Comparison of ENCODE assay signal across 9 cellular contexts in the genomic region with DNA sequence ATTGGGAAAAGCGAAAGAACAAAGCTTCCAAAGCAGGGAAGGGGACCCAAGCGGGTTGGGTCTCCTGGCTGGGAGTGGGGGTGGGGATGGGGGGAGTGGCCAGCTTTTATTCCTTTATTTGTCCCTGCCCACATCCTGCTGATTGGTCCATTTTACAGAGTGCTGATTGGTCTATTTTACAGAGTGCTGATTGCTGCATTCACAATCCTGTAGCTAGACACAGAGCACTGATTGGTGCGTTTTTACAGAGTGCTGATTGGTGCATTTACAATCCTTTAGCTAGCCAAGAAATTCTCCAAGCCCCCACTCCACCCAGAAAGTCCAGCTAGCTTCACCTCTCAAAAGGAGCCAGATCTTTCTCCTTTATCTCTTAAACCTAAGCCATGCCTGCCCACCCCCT. TPM values are rescaled to one million over a fixed set of nuclear protein-coding genes. Genes with fewer than 3 reads are reported as not detected.
A peak's percentile ranks its signal among the peaks of the same experiment; 100 is the strongest.
DNase-seq lines count a peak whose midpoint lies in the region; ATAC-seq, FAIRE-seq and TF ChIP-seq lines count a peak whose summit lies in the region.
"Not testable (repeated sequence)": the region's sequence is repeated elsewhere in the genome, so short reads cannot be mapped to it uniquely, and the experiment has no call there.
"Had no signal": no experiment of that assay in that cellular context is flagged by ENCODE, and none has a peak within 500 bp of the region (broad histone marks: within the 10 kb centered on the region; RNA-seq: fewer than 3 reads in every experiment).

No MANE protein-coding gene starts in this region.

- not testable (repeated sequence) for H3K9ac ChIP-seq in IMR-90 (ENCODE audit: low read depth, low read length); astrocyte (ENCODE audit: low read length); HepG2 (ENCODE audit: insufficient read depth, low read depth, low read length); neuronal stem cell (ENCODE audit: low read depth, low read length, poor library complexity)

- H3K4me1 Mint-ChIP-seq in astrocyte (ENCODE audit: low read depth, unreplicated experiment) (peaks cover 43% of the 10 kb centered on the region), nephron progenitor cell (peaks cover 88% of the 10 kb centered on the region)
- peaks cover 67% of the 10 kb centered on the region for H3K4me1 Mint-ChIP-seq in dendritic cell treated with granulocyte-macrophage colony-stimulating factor and Interleukin-4, amounts not matched to agents 40 ng/mL and 50 ng/mL, for 4 days (ENCODE audit: low read depth)

- not testable (repeated sequence) for TF ChIP-seq POLR2A in A549 (IDR thresholded peaks at IDR 0.05; ENCODE audit: low read length); IMR-90 (IDR thresholded peaks at IDR 0.05; ENCODE audit: low read depth, low read length); HepG2 (IDR thresholded peaks at IDR 0.05; ENCODE audit: insufficient read depth in 1 of 2, low read depth in 2 of 2, low read length in 2 of 2)

- not testable (repeated sequence) for H2BK20ac ChIP-seq in IMR-90 (ENCODE audit: low read depth, low read length)

- H3K27me3 ChIP-seq in IMR-90 (ENCODE audit: control insufficient read depth, insufficient read depth, low read length); astrocyte (ENCODE audit: insufficient read depth, low read length); HepG2 (ENCODE audit: control insufficient read depth in 1 of 2, insufficient read depth in 2 of 2, low read length in 2 of 2); neuronal stem cell (ENCODE audit: control insufficient read depth in 3 of 3, insufficient read depth in 3 of 3, low read depth in 1 of 3, low read length in 3 of 3): not testable (repeated sequence)

- H4K20me1 ChIP-seq in IMR-90 (ENCODE audit: insufficient read depth, low read length); astrocyte (ENCODE audit: insufficient read depth, low read length); HepG2 (ENCODE audit: insufficient read depth, low read length): not testable (repeated sequence)

- H3K4me3 Mint-ChIP-seq in astrocyte (ENCODE audit: unreplicated experiment); dendritic cell treated with granulocyte-macrophage colony-stimulating factor and Interleukin-4, amounts not matched to agents 40 ng/mL and 50 ng/mL, for 4 days; nephron progenitor cell: not testable (repeated sequence)

- intact Hi-C loops in IMR-90 (cut with micrococcal nuclease), result loop anchor here (10.0 kb wide), 1 partner anchor 227 kb away; no protein-coding TSS in a partner anchor
- intact Hi-C loops in dendritic cell treated with granulocyte-macrophage colony-stimulating factor and Interleukin-4, amounts not matched to agents 40 ng/mL and 50 ng/mL, for 4 days (cut with micrococcal nuclease), result loop anchor here (2.0 kb wide), 1 partner anchor 17 kb away; no protein-coding TSS in a partner anchor
- intact Hi-C loops in HepG2 (cut with micrococcal nuclease; ENCODE audit: unreplicated experiment), result not testable (repeated sequence)

- H2BK5ac ChIP-seq in IMR-90 (ENCODE audit: low read depth, low read length, poor library complexity, severe bottlenecking), result not testable (repeated sequence)
- peak overlapping the region; percentile 19 for H2BK5ac ChIP-seq in neuronal stem cell (ENCODE audit: low read length)

- H3K36me3 Mint-ChIP-seq in astrocyte (ENCODE audit: low read depth, unreplicated experiment); dendritic cell treated with granulocyte-macrophage colony-stimulating factor and Interleukin-4, amounts not matched to agents 40 ng/mL and 50 ng/mL, for 4 days (ENCODE audit: low read depth); nephron progenitor cell (ENCODE audit: low read depth): not testable (repeated sequence)

- not testable (repeated sequence) for H3K56ac ChIP-seq in IMR-90 (ENCODE audit: extremely low read depth, insufficient read depth, low read length)

- DNase-seq in A549 (ENCODE audit: low read depth in 1 of 2, low spot score in 1 of 2); IMR-90; astrocyte (ENCODE audit: low read depth); HepG2 (ENCODE audit: low spot score); nephron progenitor cell; neuronal stem cell (ENCODE audit: low spot score): not testable (repeated sequence)

- peak overlapping the region; percentile 49; the same call in 1 of the 3 replicates for H2BK15ac ChIP-seq in IMR-90 (ENCODE audit: low read depth, low read length)
- H2BK15ac ChIP-seq in neuronal stem cell (ENCODE audit: low read length), result peak overlapping the region; percentile 91

- H2AK5ac ChIP-seq in IMR-90 (ENCODE audit: low read depth, low read length) (peak overlapping the region; percentile 77; the same call in 1 of the 2 replicates), neuronal stem cell (ENCODE audit: low read depth, low read length) (peak overlapping the region; percentile 87)

- not testable (repeated sequence) for ATAC-seq in A549; IMR-90 (ENCODE audit: low read depth); HepG2

- H4K5ac ChIP-seq in IMR-90 (ENCODE audit: low read depth, low read length), result not testable (repeated sequence)

- H3K9me3 Mint-ChIP-seq in astrocyte (ENCODE audit: unreplicated experiment); dendritic cell treated with granulocyte-macrophage colony-stimulating factor and Interleukin-4, amounts not matched to agents 40 ng/mL and 50 ng/mL, for 4 days; nephron progenitor cell: not testable (repeated sequence)

- TF ChIP-seq EP300 in A549 (IDR thresholded peaks at IDR 0.05); HepG2 (IDR thresholded peaks at IDR 0.05; ENCODE audit: low read depth in 2 of 2, low read length in 2 of 2); HepG2 (CRISPR knock-in tag; IDR thresholded peaks at IDR 0.05; ENCODE audit: borderline replicate concordance): not testable (repeated sequence)

- CTCF ChIA-PET in A549 (lab: Yijun Ruan, JAX), result interaction anchor here (0.8 to 11.1 kb wide), 8 partner anchors 15 to 135 kb away, joined by 3 to 324 read pairs (median 5); no protein-coding TSS in a partner anchor
- CTCF ChIA-PET in IMR-90 (lab: Yijun Ruan, JAX); HepG2 (lab: Yijun Ruan, JAX; ENCODE audit: low intra/inter-chr PET ratio, low total read pairs): not testable (repeated sequence)

- H3K27ac Mint-ChIP-seq in astrocyte (ENCODE audit: unreplicated experiment), result peak overlapping the region; percentile 34
- H3K27ac Mint-ChIP-seq in dendritic cell treated with granulocyte-macrophage colony-stimulating factor and Interleukin-4, amounts not matched to agents 40 ng/mL and 50 ng/mL, for 4 days, result peak overlapping the region; percentile 59
- H3K27ac Mint-ChIP-seq in nephron progenitor cell, result peak overlapping the region; percentile 76

- dilution Hi-C loops in IMR-90 (cut with HindIII; ENCODE audit: low sequenced_read_pairs, unreplicated experiment), result not testable (repeated sequence)

- peaks cover 56% of the 10 kb centered on the region for H3K4me1 ChIP-seq in A549
- H3K4me1 ChIP-seq in IMR-90 (ENCODE audit: control insufficient read depth, insufficient read depth, low read length), result peaks cover 29% of the 10 kb centered on the region
- peaks cover 36% of the 10 kb centered on the region for H3K4me1 ChIP-seq in astrocyte (ENCODE audit: insufficient read depth, low read length)
- H3K4me1 ChIP-seq in HepG2 (ENCODE audit: insufficient read depth, low read length), result peaks cover 26% of the 10 kb centered on the region
- H3K4me1 ChIP-seq in neuronal stem cell (ENCODE audit: control insufficient read depth in 2 of 2, insufficient read depth in 1 of 2, low read depth in 1 of 2, low read length in 2 of 2), result peaks cover 42 to 43% of the 10 kb centered on the region in 2 donors

- not testable (repeated sequence) for TF ChIP-seq CTCF in A549 (IDR thresholded peaks at IDR 0.05); IMR-90 (conservative IDR thresholded peaks at IDR 0.05; ENCODE audit: low read depth, low read length); astrocyte (IDR thresholded peaks at IDR 0.05; ENCODE audit: insufficient read depth, low read depth, low read length); HepG2 (CRISPR knock-in tag; IDR thresholded peaks at IDR 0.05); nephron progenitor cell (IDR thresholded peaks at IDR 0.05)

- FAIRE-seq in A549 (lab: Jason Lieb, UNC); astrocyte (lab: Jason Lieb, UNC); HepG2 (lab: Jason Lieb, UNC): not testable (repeated sequence)

- POLR2A ChIA-PET in A549 (lab: Yijun Ruan, JAX) (interaction anchor here (0.6 to 0.9 kb wide), 3 partner anchors 15 to 765 kb away, joined by 4 to 8 read pairs (median 4); a partner anchor contains a TSS), IMR-90 (lab: Charles Lee; ENCODE audit: unreplicated experiment) (interaction anchor here (0.6 kb wide), 1 partner anchor 88 kb away, joined by 9 read pairs; no protein-coding TSS in a partner anchor)
- POLR2A ChIA-PET in HepG2 (lab: Yijun Ruan, JAX), result not testable (repeated sequence)

- H3K79me2 ChIP-seq in astrocyte (ENCODE audit: insufficient read depth, low read length); HepG2 (ENCODE audit: insufficient read depth, low read length): not testable (repeated sequence)

- H3K4me3 ChIP-seq in A549; IMR-90 (ENCODE audit: insufficient read depth, low read depth, low read length); astrocyte (ENCODE audit: insufficient read depth, low read depth, low read length); HepG2 (replicated peaks in 1 of 3; ENCODE audit: insufficient read depth in 1 of 3, low read depth in 2 of 3, low read length in 3 of 3); neuronal stem cell (ENCODE audit: low read length in 2 of 2): not testable (repeated sequence)

- peaks cover 22% of the 10 kb centered on the region for H3K9me1 ChIP-seq in IMR-90 (ENCODE audit: insufficient read depth, low read length)

- TF ChIP-seq RAD21 in A549 (conservative IDR thresholded peaks at IDR 0.05 in 1 of 2, IDR thresholded peaks at IDR 0.05 in 1 of 2); IMR-90 (IDR thresholded peaks at IDR 0.05; ENCODE audit: low read length); HepG2 (CRISPR knock-in tag; IDR thresholded peaks at IDR 0.05): not testable (repeated sequence)

- not testable (repeated sequence) for H3K18ac ChIP-seq in IMR-90 (ENCODE audit: low read depth, low read length); neuronal stem cell (ENCODE audit: low read length)

- H3K4me2 ChIP-seq in A549; IMR-90 (ENCODE audit: low read depth, low read length); astrocyte (ENCODE audit: low read length); HepG2 (ENCODE audit: low read depth, low read length); neuronal stem cell (ENCODE audit: insufficient read depth, low read length, poor library complexity, severe bottlenecking): not testable (repeated sequence)

- not testable (repeated sequence) for H3K23ac ChIP-seq in IMR-90 (ENCODE audit: low read depth, low read length); neuronal stem cell (ENCODE audit: low read depth, low read length, poor library complexity)

- not testable (repeated sequence) for H3K36me3 ChIP-seq in IMR-90 (ENCODE audit: control insufficient read depth, insufficient read depth, low read length); astrocyte (ENCODE audit: insufficient read depth, low read length); HepG2 (replicated peaks in 1 of 2; ENCODE audit: control insufficient read depth in 1 of 2, insufficient read depth in 2 of 2, low read length in 2 of 2); neuronal stem cell (replicated peaks in 1 of 2; ENCODE audit: control insufficient read depth in 2 of 2, insufficient read depth in 2 of 2, low read length in 2 of 2)

- H3K79me1 ChIP-seq in IMR-90 (ENCODE audit: low read depth in 1 of 2, low read length in 2 of 2), result peaks cover 10 to 37% of the 10 kb centered on the region in 2 experiments
- not testable (repeated sequence) for H3K79me1 ChIP-seq in neuronal stem cell (ENCODE audit: low read depth, low read length)

- not testable (repeated sequence) for H2AK9ac ChIP-seq in IMR-90 (replicated peaks; ENCODE audit: low read depth, low read length, poor library complexity)

- in situ Hi-C loops in IMR-90 (cut with MboI; ENCODE audit: low sequenced_read_pairs), result not testable (repeated sequence)
- in situ Hi-C loops in HepG2 (cut with HindIII; ENCODE audit: extremely low pct_ligation_motif_present, low pct_unique_long_range_greater_than_20kb), result loop anchor here (10.0 kb wide), 1 partner anchor 137 kb away; no protein-coding TSS in a partner anchor

- H3K14ac ChIP-seq in IMR-90 (replicated peaks; ENCODE audit: low read depth, low read length); neuronal stem cell (ENCODE audit: low read length): not testable (repeated sequence)

- not testable (repeated sequence) for H4K91ac ChIP-seq in IMR-90 (ENCODE audit: insufficient read depth, low read depth, low read length); neuronal stem cell (ENCODE audit: low read depth, low read length, poor library complexity)

- not testable (repeated sequence) for H3K9me3 ChIP-seq in A549; IMR-90 (ENCODE audit: control insufficient read depth, insufficient read depth, low read length); astrocyte (ENCODE audit: insufficient read depth, low read depth, low read length); HepG2 (ENCODE audit: low read length); neuronal stem cell (replicated peaks in 1 of 2; ENCODE audit: control insufficient read depth in 2 of 2, insufficient read depth in 1 of 2, low read depth in 1 of 2, low read length in 2 of 2)

- not testable (repeated sequence) for H3K4ac ChIP-seq in IMR-90 (ENCODE audit: low read depth, low read length); neuronal stem cell (ENCODE audit: low read length)

- not testable (repeated sequence) for H2AFZ ChIP-seq in IMR-90 (replicated peaks; ENCODE audit: low read length, poor library complexity); astrocyte (ENCODE audit: low read depth, low read length); HepG2 (ENCODE audit: low read length); neuronal stem cell (ENCODE audit: low read length)

- BruUV-seq in IMR-90 (replicated peaks; lab: Mats Ljungman, UMichigan); HepG2 (replicated peaks; lab: Mats Ljungman, UMichigan): not testable (repeated sequence)

- not testable (repeated sequence) for H2BK120ac ChIP-seq in IMR-90 (ENCODE audit: low read depth, low read length); neuronal stem cell (ENCODE audit: low read depth, low read length)

- not testable (repeated sequence) for H4K8ac ChIP-seq in IMR-90 (ENCODE audit: low read depth in 2 of 2, low read length in 2 of 2); neuronal stem cell (ENCODE audit: low read depth, low read length)

- H3K27ac ChIP-seq in A549, result peak overlapping the region; percentile 36 to 93; a peak in 5 of 6 replicates
- not testable (repeated sequence) for H3K27ac ChIP-seq in IMR-90 (ENCODE audit: insufficient read depth, low read length); astrocyte (ENCODE audit: low read depth, low read length); HepG2 (ENCODE audit: extremely low read length, insufficient read depth, low read length); neuronal stem cell (replicated peaks; ENCODE audit: low read length)

- WGBS in A549 (ENCODE audit: missing lambda C conversion rate), result 95% methylated on average over 3 of the region's 3 CpGs
- WGBS in IMR-90 (ENCODE audit: extremely low coverage in 2 of 2, insufficient read length in 1 of 2), 2 experiments, result 100% methylated on average over 1 of the region's 3 CpGs; no CpG with 5 or more reads in 1 of the 2 experiments
- WGBS in HepG2 (ENCODE audit: low lambda C conversion rate), result 67% methylated on average over 3 of the region's 3 CpGs
- no CpG with 5 or more reads among the region's 3 CpGs for WGBS in neuronal stem cell (ENCODE audit: extremely low coverage in 2 of 2, insufficient read length in 2 of 2, insufficient replicate concordance in 1 of 2), 2 donors

- not testable (repeated sequence) for H3K27me3 Mint-ChIP-seq in astrocyte (ENCODE audit: low read depth, unreplicated experiment); dendritic cell treated with granulocyte-macrophage colony-stimulating factor and Interleukin-4, amounts not matched to agents 40 ng/mL and 50 ng/mL, for 4 days; nephron progenitor cell (ENCODE audit: low read depth, poor library complexity)

- H2BK12ac ChIP-seq in neuronal stem cell (ENCODE audit: low read length), result not testable (repeated sequence)

RNA-seq across cellular contexts. Expression of a gene that starts 19.4 kb away (rescaled TPM):
- polyA plus RNA-seq in A549 (2011; rRNA removed), result 25.8 and 26.9 TPM in 2 replicates
- 61.7 and 106 TPM in 2 replicates for polyA plus RNA-seq in A549 (2012; cell fraction: cytosol; rRNA removed)
- 144 and 234 TPM in 2 replicates for polyA plus RNA-seq in A549 (2012; cell fraction: nucleus; rRNA removed)
- polyA plus RNA-seq in A549 (2017; fragmentation: RNase III; extraction: RNeasy Plus Mini Kit Qiagen cat#74134 plus additional on column Dnase treatment), result 42.0 to 62.4 TPM (median 54.9 TPM) in 3 replicates
- polyA minus RNA-seq in A549 (2011; rRNA and poly(A)+ RNA removed), result 33.1 and 61.1 TPM in 2 replicates
- total RNA-seq in IMR-90 (2012; rRNA removed), result 21.3 and 22.8 TPM in 2 replicates
- polyA plus RNA-seq in IMR-90 (2012; rRNA removed), result 130 and 133 TPM in 2 replicates
- 46.5 and 172 TPM in 2 replicates for polyA plus RNA-seq in IMR-90 (2012; cell fraction: cytosol; rRNA removed)
- 28.2 and 69.3 TPM in 2 replicates for polyA plus RNA-seq in IMR-90 (2012; cell fraction: nucleus; rRNA removed; ENCODE audit: low replicate concordance)
- 95.7 and 97.6 TPM in 2 replicates for total RNA-seq in astrocyte
- total RNA-seq in HepG2 (2016; rRNA removed; fragmentation: Illumina TruSeq; extraction: Trizol), result 0.13 TPM in 1 of 2 replicates, not detected in the other
- total RNA-seq in HepG2 (2016; cell fraction: cytosol; rRNA removed; fragmentation: Illumina TruSeq; extraction: Trizol; ENCODE audit: low read depth), result not detected in 2 replicates
- 0.06 TPM in 1 of 2 replicates, not detected in the other for total RNA-seq in HepG2 (2016; cell fraction: insoluble cytoplasmic fraction; rRNA removed; fragmentation: Illumina TruSeq; extraction: Trizol)
- 0.06 TPM in 1 of 2 replicates, not detected in the other for total RNA-seq in HepG2 (2016; cell fraction: membrane; rRNA removed; fragmentation: Illumina TruSeq; extraction: Trizol)
- not detected in 2 replicates for total RNA-seq in HepG2 (2016; cell fraction: nucleus; rRNA removed; fragmentation: Illumina TruSeq; extraction: Trizol)
- polyA plus RNA-seq in HepG2 (2011; rRNA removed), result 0.07 and 0.10 TPM in 2 replicates
- 0.08 and 0.12 TPM in 2 replicates for polyA plus RNA-seq in HepG2 (2011; cell fraction: cytosol; rRNA removed)
- 0.06 TPM in 1 of 2 replicates, not detected in the other for polyA plus RNA-seq in HepG2 (2011; cell fraction: nucleus; rRNA removed)
- polyA plus RNA-seq in HepG2 (2012), result not detected in 2 replicates
- polyA plus RNA-seq in HepG2 (2016; cell fraction: cytosol; fragmentation: Illumina TruSeq; extraction: Trizol; ENCODE audit: low read depth), result not detected in 2 replicates
- polyA plus RNA-seq in HepG2 (2016; cell fraction: insoluble cytoplasmic fraction; fragmentation: Illumina TruSeq; extraction: Trizol; ENCODE audit: low read depth), result not detected in 2 replicates
- polyA plus RNA-seq in HepG2 (2016; cell fraction: membrane; fragmentation: Illumina TruSeq; extraction: Trizol; ENCODE audit: low read depth), result not detected in 2 replicates
- not detected in 2 replicates for polyA plus RNA-seq in HepG2 (2016; cell fraction: nucleus; fragmentation: Illumina TruSeq; extraction: Trizol; ENCODE audit: insufficient read depth, low read depth)
- 0.26 and 17.3 TPM in 2 replicates for polyA minus RNA-seq in HepG2 (2011; rRNA and poly(A)+ RNA removed; ENCODE audit: low replicate concordance)
- polyA minus RNA-seq in HepG2 (2011; cell fraction: cytosol; rRNA and poly(A)+ RNA removed), result 0.35 TPM in 1 of 2 replicates, not detected in the other
- not detected in 2 replicates for polyA minus RNA-seq in HepG2 (2011; cell fraction: nucleus; rRNA and poly(A)+ RNA removed)
- polyA plus RNA-seq in neuronal stem cell (2013, experiment 1 of 2), result 181 TPM
- 177 TPM for polyA plus RNA-seq in neuronal stem cell (2013, experiment 2 of 2)
- total RNA-seq: CD4-positive, alpha-beta T cell had no signal
- polyA plus RNA-seq: CD8-positive, alpha-beta memory T cell had no signal

RNA-seq across cellular contexts. Expression of a gene that starts 34.7 kb away (rescaled TPM):
- polyA plus RNA-seq in A549 (2011; rRNA removed), result 24.9 and 27.3 TPM in 2 replicates
- polyA plus RNA-seq in A549 (2012; cell fraction: cytosol; rRNA removed), result 10.2 and 11.2 TPM in 2 replicates
- 28.3 and 30.8 TPM in 2 replicates for polyA plus RNA-seq in A549 (2012; cell fraction: nucleus; rRNA removed)
- 20.6 to 21.7 TPM (median 21.7 TPM) in 3 replicates for polyA plus RNA-seq in A549 (2017; fragmentation: RNase III; extraction: RNeasy Plus Mini Kit Qiagen cat#74134 plus additional on column Dnase treatment)
- 24.0 and 25.0 TPM in 2 replicates for polyA minus RNA-seq in A549 (2011; rRNA and poly(A)+ RNA removed)
- 8.8 and 13.3 TPM in 2 replicates for total RNA-seq in IMR-90 (2012; rRNA removed)
- polyA plus RNA-seq in IMR-90 (2012; rRNA removed), result 13.2 and 13.4 TPM in 2 replicates
- polyA plus RNA-seq in IMR-90 (2012; cell fraction: cytosol; rRNA removed), result 4.0 and 6.5 TPM in 2 replicates
- polyA plus RNA-seq in IMR-90 (2012; cell fraction: nucleus; rRNA removed; ENCODE audit: low replicate concordance), result 23.4 and 34.8 TPM in 2 replicates
- 38.0 and 43.3 TPM in 2 replicates for total RNA-seq in astrocyte
- 21.5 and 37.7 TPM in 2 replicates for total RNA-seq in HepG2 (2016; rRNA removed; fragmentation: Illumina TruSeq; extraction: Trizol)
- 10.8 and 13.1 TPM in 2 replicates for total RNA-seq in HepG2 (2016; cell fraction: cytosol; rRNA removed; fragmentation: Illumina TruSeq; extraction: Trizol; ENCODE audit: low read depth)
- 22.3 and 35.2 TPM in 2 replicates for total RNA-seq in HepG2 (2016; cell fraction: insoluble cytoplasmic fraction; rRNA removed; fragmentation: Illumina TruSeq; extraction: Trizol)
- 11.2 and 12.6 TPM in 2 replicates for total RNA-seq in HepG2 (2016; cell fraction: membrane; rRNA removed; fragmentation: Illumina TruSeq; extraction: Trizol)
- total RNA-seq in HepG2 (2016; cell fraction: nucleus; rRNA removed; fragmentation: Illumina TruSeq; extraction: Trizol), result 49.3 and 55.3 TPM in 2 replicates
- polyA plus RNA-seq in HepG2 (2011; rRNA removed), result 19.8 and 20.7 TPM in 2 replicates
- 6.0 and 7.9 TPM in 2 replicates for polyA plus RNA-seq in HepG2 (2011; cell fraction: cytosol; rRNA removed)
- 24.4 and 28.4 TPM in 2 replicates for polyA plus RNA-seq in HepG2 (2011; cell fraction: nucleus; rRNA removed)
- polyA plus RNA-seq in HepG2 (2012), result 21.5 and 23.5 TPM in 2 replicates
- polyA plus RNA-seq in HepG2 (2016; cell fraction: cytosol; fragmentation: Illumina TruSeq; extraction: Trizol; ENCODE audit: low read depth), result 0.87 and 1.2 TPM in 2 replicates
- 15.4 and 18.6 TPM in 2 replicates for polyA plus RNA-seq in HepG2 (2016; cell fraction: insoluble cytoplasmic fraction; fragmentation: Illumina TruSeq; extraction: Trizol; ENCODE audit: low read depth)
- polyA plus RNA-seq in HepG2 (2016; cell fraction: membrane; fragmentation: Illumina TruSeq; extraction: Trizol; ENCODE audit: low read depth), result 2.7 and 3.2 TPM in 2 replicates
- polyA plus RNA-seq in HepG2 (2016; cell fraction: nucleus; fragmentation: Illumina TruSeq; extraction: Trizol; ENCODE audit: insufficient read depth, low read depth), result 46.4 and 56.1 TPM in 2 replicates
- 26.0 and 26.7 TPM in 2 replicates for polyA minus RNA-seq in HepG2 (2011; rRNA and poly(A)+ RNA removed; ENCODE audit: low replicate concordance)
- polyA minus RNA-seq in HepG2 (2011; cell fraction: cytosol; rRNA and poly(A)+ RNA removed), result 14.5 and 16.8 TPM in 2 replicates
- 55.7 and 58.8 TPM in 2 replicates for polyA minus RNA-seq in HepG2 (2011; cell fraction: nucleus; rRNA and poly(A)+ RNA removed)
- polyA plus RNA-seq in neuronal stem cell (2013, experiment 1 of 2), result 22.8 TPM
- 23.3 TPM for polyA plus RNA-seq in neuronal stem cell (2013, experiment 2 of 2)

Comparison
In these comparisons a context has a peak if more than half of its experiments do, and no peak if none do; other contexts are left out.
1. RNA of a gene that starts 19.4 kb away (total RNA-seq): 95.7 to 97.6 TPM in astrocyte and 21.3 to 22.8 TPM in IMR-90; 0.06 to 0.13 TPM in HepG2; every median in the first group is over 10 times any median in the second.
2. Peak in every context shown above with its lines, with median percentiles within 50 percentile points of each other: H3K27ac Mint-ChIP-seq.